13 cellular contexts compared by ENCODE assay signal in genomic region chr3:99907959-99908544, GRCh38.
"Had no signal": no experiment of that assay in that cellular context is flagged by ENCODE, and none has a peak within 500 bp of the region (broad histone marks: within the 10 kb centered on the region; RNA-seq: fewer than 3 reads in every experiment).

No MANE protein-coding gene starts in this region.

- H3K9me3 ChIP-seq: left ventricle myocardium inferior, right atrium auricular region, tibial nerve had no signal

- H3K36me3 ChIP-seq: left ventricle myocardium inferior, right atrium auricular region, tibial nerve had no signal

- H3K27ac ChIP-seq: left ventricle myocardium inferior, right atrium auricular region, skin epidermis, tibial nerve had no signal

- H2AFZ ChIP-seq: hepatocyte had no signal

- H3K27me3 ChIP-seq: hepatocyte, right atrium auricular region, tibial nerve had no signal

- H3K4me1 ChIP-seq: right atrium auricular region had no signal

- ATAC-seq: activated CD4-positive, alpha-beta T cell treated with anti-CD3 and anti-CD28 coated beads for 36 hours; activated CD8-positive, alpha-beta memory T cell treated with anti-CD3 and anti-CD28 coated beads, Interleukin-2, amount 10 ng/mL, durations not matched to agents 7 days and 5 days; effector memory CD8-positive, alpha-beta T cell; stimulated activated naive CD8-positive, alpha-beta T cell treated with anti-CD3 and anti-CD28 coated beads, Interleukin-15, Interleukin-2, amounts not matched to agents 100 U/mL and 50 U/mL, for 24 hours; WTC11 had no signal

- DNase-seq: activated CD4-positive, alpha-beta memory T cell treated with anti-CD3 and anti-CD28 coated beads for 36 hours; activated CD4-positive, alpha-beta T cell treated with anti-CD3 and anti-CD28 coated beads for 36 hours; activated CD8-positive, alpha-beta memory T cell treated with anti-CD3 and anti-CD28 coated beads, Interleukin-2, amount 10 ng/mL, durations not matched to agents 7 days and 5 days; effector memory CD8-positive, alpha-beta T cell; left ventricle myocardium inferior; mammary epithelial cell; stimulated activated naive CD8-positive, alpha-beta T cell treated with anti-CD3 and anti-CD28 coated beads, Interleukin-15, Interleukin-2, amounts not matched to agents 100 U/mL and 50 U/mL, for 24 hours; substantia nigra had no signal

- H3K4me3 ChIP-seq: hepatocyte, left ventricle myocardium inferior, right atrium auricular region, skin epidermis, tibial nerve had no signal

- H3K4me2 ChIP-seq: hepatocyte had no signal
